ENCODE assay signal across 8 cellular contexts in genomic region chr3:108406661-108407206, GRCh38.
DNase-seq lines count a peak whose midpoint lies in the region; ATAC-seq and TF ChIP-seq lines count a peak whose summit lies in the region.

No MANE protein-coding gene starts in this region.

- H3K9me2 ChIP-seq in hepatocyte (replicated peaks; ENCODE audit: insufficient read depth): no peaks in the 10 kb centered on the region

- H3K36me3 ChIP-seq in DND-41 (ENCODE audit: insufficient read depth, low read length) (no peaks in the 10 kb centered on the region), hepatocyte (replicated peaks; ENCODE audit: insufficient read depth, low read depth) (no peaks in the 10 kb centered on the region), spleen (no peaks in the 10 kb centered on the region)

- no peak overlapping the region for H3K4me2 ChIP-seq in DND-41 (ENCODE audit: insufficient read depth, low read length)
- no peak overlapping the region for H3K4me2 ChIP-seq in hepatocyte

- peak; percentile 95 for ATAC-seq in DND-41 (ENCODE audit: insufficient read depth, low read depth)
- ATAC-seq in GM19395 (IDR thresholded peaks at IDR 0.05; ENCODE audit: unreplicated experiment): peak; percentile 98
- peak; percentile 96 for ATAC-seq in HG03342 (IDR thresholded peaks at IDR 0.05; ENCODE audit: unreplicated experiment)

- H3K4me1 ChIP-seq in DND-41 (ENCODE audit: insufficient read depth, low read length) (no peaks in the 10 kb centered on the region), hepatocyte (ENCODE audit: insufficient read depth) (peaks cover 12% of the 10 kb centered on the region), spleen (peaks cover 0 to 27% (median 3%) of the 10 kb centered on the region in 6 donors)

- no peak for TF ChIP-seq POLR2A in spleen (IDR thresholded peaks at IDR 0.05)

- DNase-seq in DND-41 (peak; percentile 37), NCI-H446 treated with DMSO at 0.1 percent for 48 hours (lab: John Stamatoyannopoulos, UW) (peak; percentile 57), astrocyte of the spinal cord (ENCODE audit: low read depth, low spot score) (peak; percentile 67), hepatocyte (ENCODE audit: low spot score) (peak; percentile 66), spleen (no peak), coronary artery (ENCODE audit: low spot score) (no peak)

- WGBS in hepatocyte (ENCODE audit: low lambda C conversion rate, missing lambda C conversion rate): 40% methylated on average over 7 of the region's 7 CpGs
- 16 to 73% (median 51%) methylated on average over 7 of the region's 7 CpGs for WGBS in spleen, 5 donors

- H3K4me3 ChIP-seq in DND-41 (ENCODE audit: low read depth in 1 of 2, low read length in 2 of 2) (no peak overlapping the region), astrocyte of the spinal cord (ENCODE audit: low read depth, low read length) (no peak overlapping the region), hepatocyte (no peak overlapping the region), spleen (no peak overlapping the region), coronary artery (no peak overlapping the region)

- in situ Hi-C loops in astrocyte of the spinal cord (cut with HindIII; ENCODE audit: low sequenced_read_pairs): no loop called here

- H3K27me3 ChIP-seq in DND-41 (ENCODE audit: insufficient read depth, low read length, poor library complexity): no peaks in the 10 kb centered on the region
- H3K27me3 ChIP-seq in hepatocyte: no peaks in the 10 kb centered on the region
- no peaks in the 10 kb centered on the region for H3K27me3 ChIP-seq in spleen (replicated peaks in 1 of 7)

- no peaks in the 10 kb centered on the region for H4K20me1 ChIP-seq in DND-41 (ENCODE audit: insufficient read depth, low read length)
- no peaks in the 10 kb centered on the region for H4K20me1 ChIP-seq in hepatocyte (ENCODE audit: insufficient read depth, poor library complexity, severe bottlenecking)

- H2AFZ ChIP-seq in DND-41 (ENCODE audit: low read depth, low read length): peak overlapping the region; percentile 28; the same call in 1 of the 2 replicates
- no peak overlapping the region for H2AFZ ChIP-seq in hepatocyte

- intact Hi-C loops in spleen (cut with DNase I; ENCODE audit: low total_unique reads): no loop called here

- H3K27ac ChIP-seq in DND-41 (ENCODE audit: low read length): no peak overlapping the region
- H3K27ac ChIP-seq in hepatocyte: no peak overlapping the region
- peak overlapping the region in 2 of 8 donors; percentile 1 to 41 for H3K27ac ChIP-seq in spleen
- no peak overlapping the region for H3K27ac ChIP-seq in coronary artery

- H3K79me2 ChIP-seq in DND-41 (ENCODE audit: insufficient read depth, low read length): no peaks in the 10 kb centered on the region
- H3K79me2 ChIP-seq in hepatocyte: no peaks in the 10 kb centered on the region

- no peak overlapping the region for H3K9ac ChIP-seq in DND-41 (ENCODE audit: low read depth, low read length)

- H3K9me3 ChIP-seq in DND-41 (ENCODE audit: insufficient read depth, low read length, severe bottlenecking): no peaks in the 10 kb centered on the region
- H3K9me3 ChIP-seq in hepatocyte (ENCODE audit: low read depth): no peaks in the 10 kb centered on the region
- no peaks in the 10 kb centered on the region for H3K9me3 ChIP-seq in spleen

- TF ChIP-seq CTCF in DND-41 (IDR thresholded peaks at IDR 0.05; ENCODE audit: borderline replicate concordance, extremely low read depth, low read length, poor library complexity, severe bottlenecking) (peak; percentile 88), astrocyte of the spinal cord (IDR thresholded peaks at IDR 0.05; ENCODE audit: low read depth, low read length) (peak; percentile 80), hepatocyte (IDR thresholded peaks at IDR 0.05; ENCODE audit: poor library complexity) (peak; percentile 49), spleen (IDR thresholded peaks at IDR 0.05 in 8 of 11, conservative IDR thresholded peaks at IDR 0.05 in 3 of 11) (peak in 10 of 11 experiments; percentile 21 to 89 (median 64)), coronary artery (IDR thresholded peaks at IDR 0.05) (no peak)

Comparison
In these comparisons a context has a peak if more than half of its experiments do, and no peak if none do; other contexts are left out.
1. DNase-seq: peak in DND-41 (single experiment), NCI-H446 treated with DMSO at 0.1 percent for 48 hours (single experiment), astrocyte of the spinal cord (single experiment) and hepatocyte (single experiment); none in spleen (single experiment) and coronary artery (single experiment).
2. Peak in every context shown above with its lines, with median percentiles within 50 percentile points of each other: ATAC-seq.